In genomic region chr19:36772341-36773222, GRCh38 we compare ENCODE assay signal across 1 cellular context.
TF ChIP-seq lines count a peak whose summit lies in the region.

Gene ZNF850, minus strand, starts transcription at chr19:36772807. Its CDS starts 10,201 bp downstream, at chr19:36762606.

TF ChIP-seq in IMR-90, 13 proteins besides CTCF, POLR2A, EP300 and RAD21:
- TF ChIP-seq RCOR1 (IDR thresholded peaks at IDR 0.05; ENCODE audit: insufficient replicate concordance, low read length) = no peak
- peak; percentile 93 for TF ChIP-seq MXI1 (IDR thresholded peaks at IDR 0.05; ENCODE audit: borderline replicate concordance, low read depth, low read length)
